In the genomic region with DNA sequence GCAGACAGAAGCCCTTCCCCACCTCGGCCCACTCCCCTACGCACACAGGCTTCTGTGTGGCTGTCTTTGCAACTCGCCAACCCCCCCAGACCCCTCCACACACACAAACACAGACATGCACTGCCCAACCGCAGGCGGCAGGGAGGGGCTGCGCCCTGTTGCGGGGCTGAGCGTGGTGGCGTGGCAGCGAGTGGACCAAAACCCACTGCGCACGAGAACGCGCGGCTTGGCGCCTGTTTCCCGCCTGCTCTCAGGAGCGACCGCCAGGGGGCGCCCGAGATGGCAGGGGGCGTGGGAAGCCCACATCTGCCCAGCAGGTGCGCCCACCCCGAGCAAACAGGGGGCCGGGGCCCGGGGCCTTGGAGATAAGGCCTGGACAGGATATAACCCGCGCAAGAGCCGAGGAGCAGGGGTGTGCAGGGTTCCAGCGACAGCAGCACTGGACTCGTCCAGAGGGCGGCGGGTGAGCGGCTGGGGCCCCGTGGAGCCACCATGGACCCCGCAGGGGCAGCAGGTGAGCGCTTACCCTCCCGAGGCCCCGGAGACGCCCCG, we compare ENCODE assay signal across 1 cellular context.
TF ChIP-seq lines count a peak whose summit lies in the region.

A gene with protein sequence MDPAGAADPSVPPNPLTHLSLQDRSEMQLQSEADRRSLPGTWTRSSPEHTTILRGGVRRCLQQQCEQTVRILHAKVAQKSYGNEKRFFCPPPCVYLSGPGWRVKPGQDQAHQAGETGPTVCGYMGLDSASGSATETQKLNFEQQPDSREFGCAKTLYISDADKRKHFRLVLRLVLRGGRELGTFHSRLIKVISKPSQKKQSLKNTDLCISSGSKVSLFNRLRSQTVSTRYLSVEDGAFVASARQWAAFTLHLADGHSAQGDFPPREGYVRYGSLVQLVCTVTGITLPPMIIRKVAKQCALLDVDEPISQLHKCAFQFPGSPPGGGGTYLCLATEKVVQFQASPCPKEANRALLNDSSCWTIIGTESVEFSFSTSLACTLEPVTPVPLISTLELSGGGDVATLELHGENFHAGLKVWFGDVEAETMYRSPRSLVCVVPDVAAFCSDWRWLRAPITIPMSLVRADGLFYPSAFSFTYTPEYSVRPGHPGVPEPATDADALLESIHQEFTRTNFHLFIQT (plus strand): TSS at position 410 of the 552 bp plus-strand sequence. CDS start 83 bp downstream, at position 493.

TF ChIP-seq in HepG2, 621 proteins besides CTCF, POLR2A, EP300 and RAD21 (continued from another document and continues in another):
- TF ChIP-seq, protein P1, sequence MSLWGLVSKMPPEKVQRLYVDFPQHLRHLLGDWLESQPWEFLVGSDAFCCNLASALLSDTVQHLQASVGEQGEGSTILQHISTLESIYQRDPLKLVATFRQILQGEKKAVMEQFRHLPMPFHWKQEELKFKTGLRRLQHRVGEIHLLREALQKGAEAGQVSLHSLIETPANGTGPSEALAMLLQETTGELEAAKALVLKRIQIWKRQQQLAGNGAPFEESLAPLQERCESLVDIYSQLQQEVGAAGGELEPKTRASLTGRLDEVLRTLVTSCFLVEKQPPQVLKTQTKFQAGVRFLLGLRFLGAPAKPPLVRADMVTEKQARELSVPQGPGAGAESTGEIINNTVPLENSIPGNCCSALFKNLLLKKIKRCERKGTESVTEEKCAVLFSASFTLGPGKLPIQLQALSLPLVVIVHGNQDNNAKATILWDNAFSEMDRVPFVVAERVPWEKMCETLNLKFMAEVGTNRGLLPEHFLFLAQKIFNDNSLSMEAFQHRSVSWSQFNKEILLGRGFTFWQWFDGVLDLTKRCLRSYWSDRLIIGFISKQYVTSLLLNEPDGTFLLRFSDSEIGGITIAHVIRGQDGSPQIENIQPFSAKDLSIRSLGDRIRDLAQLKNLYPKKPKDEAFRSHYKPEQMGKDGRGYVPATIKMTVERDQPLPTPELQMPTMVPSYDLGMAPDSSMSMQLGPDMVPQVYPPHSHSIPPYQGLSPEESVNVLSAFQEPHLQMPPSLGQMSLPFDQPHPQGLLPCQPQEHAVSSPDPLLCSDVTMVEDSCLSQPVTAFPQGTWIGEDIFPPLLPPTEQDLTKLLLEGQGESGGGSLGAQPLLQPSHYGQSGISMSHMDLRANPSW (CRISPR knock-in tag; IDR thresholded peaks at IDR 0.05; ENCODE audit: borderline replicate concordance), result no peak
- TF ChIP-seq SMAD3 (CRISPR knock-in tag; IDR thresholded peaks at IDR 0.05) (no peak), ZNF382 (CRISPR knock-in tag; IDR thresholded peaks at IDR 0.05; ENCODE audit: borderline replicate concordance) (no peak), KLF6 (CRISPR knock-in tag; IDR thresholded peaks at IDR 0.05) (no peak), ZNF788 (CRISPR knock-in tag; IDR thresholded peaks at IDR 0.05; ENCODE audit: borderline replicate concordance) (no peak), TAF15 (IDR thresholded peaks at IDR 0.05; ENCODE audit: low read depth, low read length, poor library complexity, severe bottlenecking) (peak; percentile 54), AHR (CRISPR knock-in tag; IDR thresholded peaks at IDR 0.05) (no peak; the same call in 1 of the 2 replicates), IKZF4 (CRISPR knock-in tag; IDR thresholded peaks at IDR 0.05; ENCODE audit: borderline replicate concordance, low read depth, not compliant biosample characterization) (no peak), ZNF20 (CRISPR knock-in tag; IDR thresholded peaks at IDR 0.05) (no peak), RAD51 (IDR thresholded peaks at IDR 0.05; ENCODE audit: borderline replicate concordance) (no peak), TBP (CRISPR knock-in tag; IDR thresholded peaks at IDR 0.05) (no peak), ZNF749 (CRISPR knock-in tag; IDR thresholded peaks at IDR 0.05; ENCODE audit: borderline replicate concordance) (no peak), ZKSCAN8 (CRISPR knock-in tag; IDR thresholded peaks at IDR 0.05; ENCODE audit: borderline replicate concordance) (no peak), MAFG (CRISPR knock-in tag; IDR thresholded peaks at IDR 0.05) (no peak), POLR2G (IDR thresholded peaks at IDR 0.05; ENCODE audit: low read depth, low read length) (no peak), ZNF367 (CRISPR knock-in tag; IDR thresholded peaks at IDR 0.05; ENCODE audit: borderline replicate concordance) (no peak), ZNF501 (CRISPR knock-in tag; IDR thresholded peaks at IDR 0.05) (peak; percentile 64; the same call in 1 of the 2 replicates), FLYWCH1 (CRISPR knock-in tag; IDR thresholded peaks at IDR 0.05) (no peak), ARNT2 (CRISPR knock-in tag; IDR thresholded peaks at IDR 0.05; ENCODE audit: low read depth) (no peak), MIER2 (CRISPR knock-in tag; IDR thresholded peaks at IDR 0.05) (no peak)
- TF ChIP-seq, protein P2, sequence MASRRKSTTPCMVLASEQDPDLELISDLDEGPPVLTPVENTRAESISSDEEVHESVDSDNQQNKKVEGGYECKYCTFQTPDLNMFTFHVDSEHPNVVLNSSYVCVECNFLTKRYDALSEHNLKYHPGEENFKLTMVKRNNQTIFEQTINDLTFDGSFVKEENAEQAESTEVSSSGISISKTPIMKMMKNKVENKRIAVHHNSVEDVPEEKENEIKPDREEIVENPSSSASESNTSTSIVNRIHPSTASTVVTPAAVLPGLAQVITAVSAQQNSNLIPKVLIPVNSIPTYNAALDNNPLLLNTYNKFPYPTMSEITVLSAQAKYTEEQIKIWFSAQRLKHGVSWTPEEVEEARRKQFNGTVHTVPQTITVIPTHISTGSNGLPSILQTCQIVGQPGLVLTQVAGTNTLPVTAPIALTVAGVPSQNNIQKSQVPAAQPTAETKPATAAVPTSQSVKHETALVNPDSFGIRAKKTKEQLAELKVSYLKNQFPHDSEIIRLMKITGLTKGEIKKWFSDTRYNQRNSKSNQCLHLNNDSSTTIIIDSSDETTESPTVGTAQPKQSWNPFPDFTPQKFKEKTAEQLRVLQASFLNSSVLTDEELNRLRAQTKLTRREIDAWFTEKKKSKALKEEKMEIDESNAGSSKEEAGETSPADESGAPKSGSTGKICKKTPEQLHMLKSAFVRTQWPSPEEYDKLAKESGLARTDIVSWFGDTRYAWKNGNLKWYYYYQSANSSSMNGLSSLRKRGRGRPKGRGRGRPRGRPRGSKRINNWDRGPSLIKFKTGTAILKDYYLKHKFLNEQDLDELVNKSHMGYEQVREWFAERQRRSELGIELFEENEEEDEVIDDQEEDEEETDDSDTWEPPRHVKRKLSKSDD (CRISPR knock-in tag; IDR thresholded peaks at IDR 0.05; ENCODE audit: low read depth), result no peak
- TF ChIP-seq, protein P3, sequence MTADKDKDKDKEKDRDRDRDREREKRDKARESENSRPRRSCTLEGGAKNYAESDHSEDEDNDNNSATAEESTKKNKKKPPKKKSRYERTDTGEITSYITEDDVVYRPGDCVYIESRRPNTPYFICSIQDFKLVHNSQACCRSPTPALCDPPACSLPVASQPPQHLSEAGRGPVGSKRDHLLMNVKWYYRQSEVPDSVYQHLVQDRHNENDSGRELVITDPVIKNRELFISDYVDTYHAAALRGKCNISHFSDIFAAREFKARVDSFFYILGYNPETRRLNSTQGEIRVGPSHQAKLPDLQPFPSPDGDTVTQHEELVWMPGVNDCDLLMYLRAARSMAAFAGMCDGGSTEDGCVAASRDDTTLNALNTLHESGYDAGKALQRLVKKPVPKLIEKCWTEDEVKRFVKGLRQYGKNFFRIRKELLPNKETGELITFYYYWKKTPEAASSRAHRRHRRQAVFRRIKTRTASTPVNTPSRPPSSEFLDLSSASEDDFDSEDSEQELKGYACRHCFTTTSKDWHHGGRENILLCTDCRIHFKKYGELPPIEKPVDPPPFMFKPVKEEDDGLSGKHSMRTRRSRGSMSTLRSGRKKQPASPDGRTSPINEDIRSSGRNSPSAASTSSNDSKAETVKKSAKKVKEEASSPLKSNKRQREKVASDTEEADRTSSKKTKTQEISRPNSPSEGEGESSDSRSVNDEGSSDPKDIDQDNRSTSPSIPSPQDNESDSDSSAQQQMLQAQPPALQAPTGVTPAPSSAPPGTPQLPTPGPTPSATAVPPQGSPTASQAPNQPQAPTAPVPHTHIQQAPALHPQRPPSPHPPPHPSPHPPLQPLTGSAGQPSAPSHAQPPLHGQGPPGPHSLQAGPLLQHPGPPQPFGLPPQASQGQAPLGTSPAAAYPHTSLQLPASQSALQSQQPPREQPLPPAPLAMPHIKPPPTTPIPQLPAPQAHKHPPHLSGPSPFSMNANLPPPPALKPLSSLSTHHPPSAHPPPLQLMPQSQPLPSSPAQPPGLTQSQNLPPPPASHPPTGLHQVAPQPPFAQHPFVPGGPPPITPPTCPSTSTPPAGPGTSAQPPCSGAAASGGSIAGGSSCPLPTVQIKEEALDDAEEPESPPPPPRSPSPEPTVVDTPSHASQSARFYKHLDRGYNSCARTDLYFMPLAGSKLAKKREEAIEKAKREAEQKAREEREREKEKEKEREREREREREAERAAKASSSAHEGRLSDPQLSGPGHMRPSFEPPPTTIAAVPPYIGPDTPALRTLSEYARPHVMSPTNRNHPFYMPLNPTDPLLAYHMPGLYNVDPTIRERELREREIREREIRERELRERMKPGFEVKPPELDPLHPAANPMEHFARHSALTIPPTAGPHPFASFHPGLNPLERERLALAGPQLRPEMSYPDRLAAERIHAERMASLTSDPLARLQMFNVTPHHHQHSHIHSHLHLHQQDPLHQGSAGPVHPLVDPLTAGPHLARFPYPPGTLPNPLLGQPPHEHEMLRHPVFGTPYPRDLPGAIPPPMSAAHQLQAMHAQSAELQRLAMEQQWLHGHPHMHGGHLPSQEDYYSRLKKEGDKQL (CRISPR knock-in tag; IDR thresholded peaks at IDR 0.05; ENCODE audit: low read depth), result no peak
- TF ChIP-seq, protein P4, sequence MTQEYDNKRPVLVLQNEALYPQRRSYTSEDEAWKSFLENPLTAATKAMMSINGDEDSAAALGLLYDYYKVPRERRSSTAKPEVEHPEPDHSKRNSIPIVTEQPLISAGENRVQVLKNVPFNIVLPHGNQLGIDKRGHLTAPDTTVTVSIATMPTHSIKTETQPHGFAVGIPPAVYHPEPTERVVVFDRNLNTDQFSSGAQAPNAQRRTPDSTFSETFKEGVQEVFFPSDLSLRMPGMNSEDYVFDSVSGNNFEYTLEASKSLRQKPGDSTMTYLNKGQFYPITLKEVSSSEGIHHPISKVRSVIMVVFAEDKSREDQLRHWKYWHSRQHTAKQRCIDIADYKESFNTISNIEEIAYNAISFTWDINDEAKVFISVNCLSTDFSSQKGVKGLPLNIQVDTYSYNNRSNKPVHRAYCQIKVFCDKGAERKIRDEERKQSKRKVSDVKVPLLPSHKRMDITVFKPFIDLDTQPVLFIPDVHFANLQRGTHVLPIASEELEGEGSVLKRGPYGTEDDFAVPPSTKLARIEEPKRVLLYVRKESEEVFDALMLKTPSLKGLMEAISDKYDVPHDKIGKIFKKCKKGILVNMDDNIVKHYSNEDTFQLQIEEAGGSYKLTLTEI (CRISPR knock-in tag; conservative IDR thresholded peaks at IDR 0.05), result no peak
- TF ChIP-seq, protein P5, sequence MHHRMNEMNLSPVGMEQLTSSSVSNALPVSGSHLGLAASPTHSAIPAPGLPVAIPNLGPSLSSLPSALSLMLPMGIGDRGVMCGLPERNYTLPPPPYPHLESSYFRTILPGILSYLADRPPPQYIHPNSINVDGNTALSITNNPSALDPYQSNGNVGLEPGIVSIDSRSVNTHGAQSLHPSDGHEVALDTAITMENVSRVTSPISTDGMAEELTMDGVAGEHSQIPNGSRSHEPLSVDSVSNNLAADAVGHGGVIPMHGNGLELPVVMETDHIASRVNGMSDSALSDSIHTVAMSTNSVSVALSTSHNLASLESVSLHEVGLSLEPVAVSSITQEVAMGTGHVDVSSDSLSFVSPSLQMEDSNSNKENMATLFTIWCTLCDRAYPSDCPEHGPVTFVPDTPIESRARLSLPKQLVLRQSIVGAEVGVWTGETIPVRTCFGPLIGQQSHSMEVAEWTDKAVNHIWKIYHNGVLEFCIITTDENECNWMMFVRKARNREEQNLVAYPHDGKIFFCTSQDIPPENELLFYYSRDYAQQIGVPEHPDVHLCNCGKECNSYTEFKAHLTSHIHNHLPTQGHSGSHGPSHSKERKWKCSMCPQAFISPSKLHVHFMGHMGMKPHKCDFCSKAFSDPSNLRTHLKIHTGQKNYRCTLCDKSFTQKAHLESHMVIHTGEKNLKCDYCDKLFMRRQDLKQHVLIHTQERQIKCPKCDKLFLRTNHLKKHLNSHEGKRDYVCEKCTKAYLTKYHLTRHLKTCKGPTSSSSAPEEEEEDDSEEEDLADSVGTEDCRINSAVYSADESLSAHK (CRISPR knock-in tag; IDR thresholded peaks at IDR 0.05; ENCODE audit: borderline replicate concordance), result no peak
- TF ChIP-seq, protein P6, sequence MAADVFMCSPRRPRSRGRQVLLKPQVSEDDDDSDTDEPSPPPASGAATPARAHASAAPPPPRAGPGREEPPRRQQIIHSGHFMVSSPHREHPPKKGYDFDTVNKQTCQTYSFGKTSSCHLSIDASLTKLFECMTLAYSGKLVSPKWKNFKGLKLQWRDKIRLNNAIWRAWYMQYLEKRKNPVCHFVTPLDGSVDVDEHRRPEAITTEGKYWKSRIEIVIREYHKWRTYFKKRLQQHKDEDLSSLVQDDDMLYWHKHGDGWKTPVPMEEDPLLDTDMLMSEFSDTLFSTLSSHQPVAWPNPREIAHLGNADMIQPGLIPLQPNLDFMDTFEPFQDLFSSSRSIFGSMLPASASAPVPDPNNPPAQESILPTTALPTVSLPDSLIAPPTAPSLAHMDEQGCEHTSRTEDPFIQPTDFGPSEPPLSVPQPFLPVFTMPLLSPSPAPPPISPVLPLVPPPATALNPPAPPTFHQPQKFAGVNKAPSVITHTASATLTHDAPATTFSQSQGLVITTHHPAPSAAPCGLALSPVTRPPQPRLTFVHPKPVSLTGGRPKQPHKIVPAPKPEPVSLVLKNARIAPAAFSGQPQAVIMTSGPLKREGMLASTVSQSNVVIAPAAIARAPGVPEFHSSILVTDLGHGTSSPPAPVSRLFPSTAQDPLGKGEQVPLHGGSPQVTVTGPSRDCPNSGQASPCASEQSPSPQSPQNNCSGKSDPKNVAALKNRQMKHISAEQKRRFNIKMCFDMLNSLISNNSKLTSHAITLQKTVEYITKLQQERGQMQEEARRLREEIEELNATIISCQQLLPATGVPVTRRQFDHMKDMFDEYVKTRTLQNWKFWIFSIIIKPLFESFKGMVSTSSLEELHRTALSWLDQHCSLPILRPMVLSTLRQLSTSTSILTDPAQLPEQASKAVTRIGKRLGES (CRISPR knock-in tag; IDR thresholded peaks at IDR 0.05; ENCODE audit: borderline replicate concordance), result no peak
- TF ChIP-seq, protein P7, sequence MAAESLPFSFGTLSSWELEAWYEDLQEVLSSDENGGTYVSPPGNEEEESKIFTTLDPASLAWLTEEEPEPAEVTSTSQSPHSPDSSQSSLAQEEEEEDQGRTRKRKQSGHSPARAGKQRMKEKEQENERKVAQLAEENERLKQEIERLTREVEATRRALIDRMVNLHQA (CRISPR knock-in tag; IDR thresholded peaks at IDR 0.05), result no peak
- TF ChIP-seq, protein P8, sequence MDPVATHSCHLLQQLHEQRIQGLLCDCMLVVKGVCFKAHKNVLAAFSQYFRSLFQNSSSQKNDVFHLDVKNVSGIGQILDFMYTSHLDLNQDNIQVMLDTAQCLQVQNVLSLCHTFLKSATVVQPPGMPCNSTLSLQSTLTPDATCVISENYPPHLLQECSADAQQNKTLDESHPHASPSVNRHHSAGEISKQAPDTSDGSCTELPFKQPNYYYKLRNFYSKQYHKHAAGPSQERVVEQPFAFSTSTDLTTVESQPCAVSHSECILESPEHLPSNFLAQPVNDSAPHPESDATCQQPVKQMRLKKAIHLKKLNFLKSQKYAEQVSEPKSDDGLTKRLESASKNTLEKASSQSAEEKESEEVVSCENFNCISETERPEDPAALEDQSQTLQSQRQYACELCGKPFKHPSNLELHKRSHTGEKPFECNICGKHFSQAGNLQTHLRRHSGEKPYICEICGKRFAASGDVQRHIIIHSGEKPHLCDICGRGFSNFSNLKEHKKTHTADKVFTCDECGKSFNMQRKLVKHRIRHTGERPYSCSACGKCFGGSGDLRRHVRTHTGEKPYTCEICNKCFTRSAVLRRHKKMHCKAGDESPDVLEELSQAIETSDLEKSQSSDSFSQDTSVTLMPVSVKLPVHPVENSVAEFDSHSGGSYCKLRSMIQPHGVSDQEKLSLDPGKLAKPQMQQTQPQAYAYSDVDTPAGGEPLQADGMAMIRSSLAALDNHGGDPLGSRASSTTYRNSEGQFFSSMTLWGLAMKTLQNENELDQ (CRISPR knock-in tag; IDR thresholded peaks at IDR 0.05; ENCODE audit: borderline replicate concordance), result no peak
